23 cellular contexts compared by ENCODE assay signal in the genomic region with DNA sequence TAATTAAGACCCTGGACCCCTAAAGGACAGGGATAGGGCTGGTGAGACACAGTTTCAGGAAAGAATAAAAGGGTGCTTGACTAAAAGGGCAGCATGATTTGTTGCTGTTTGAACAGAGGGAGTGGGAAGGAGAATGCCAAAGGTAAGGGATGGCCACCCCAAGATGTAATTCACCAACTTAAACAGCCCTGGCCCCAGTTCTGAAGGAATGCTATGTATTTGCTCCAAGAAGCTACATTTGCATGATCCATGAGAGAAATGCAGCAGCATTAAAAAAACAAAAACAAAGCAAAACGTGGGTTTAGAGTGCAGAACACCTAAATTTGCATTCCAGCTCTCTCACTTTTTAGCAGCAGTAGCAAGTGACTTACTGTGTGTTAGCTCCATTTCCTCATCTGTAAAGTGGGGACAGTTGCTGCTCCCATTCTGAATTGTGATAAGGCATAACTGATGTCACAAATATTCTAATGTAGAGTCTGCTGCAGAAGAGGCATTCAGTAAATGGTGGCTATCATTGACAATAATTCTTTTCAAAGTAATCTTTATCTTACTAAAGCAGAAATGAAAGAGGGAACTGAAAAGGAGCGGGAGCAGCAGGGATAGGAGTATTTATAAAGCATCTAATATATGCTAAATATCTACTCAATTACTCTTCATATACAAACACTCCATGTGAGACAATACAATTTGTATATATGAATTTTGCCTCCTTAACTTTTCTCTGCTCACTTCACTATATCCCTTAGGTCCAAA.
"Had no signal": no experiment of that assay in that cellular context is flagged by ENCODE, and none has a peak within 500 bp of the region (broad histone marks: within the 10 kb centered on the region; RNA-seq: fewer than 3 reads in every experiment).

No MANE protein-coding gene starts in this region.

- H3K4me3 Mint-ChIP-seq: naive thymus-derived CD4-positive, alpha-beta T cell; nephron progenitor cell; stimulated activated memory B cell treated with anti-CD40 and anti-IgM and Interleukin-4, amounts not matched to agents 10 μg/mL and 1 μg/mL and 100 μg/mL, for 72 hours; stimulated activated naive CD8-positive, alpha-beta T cell treated with anti-CD3 and anti-CD28 coated beads, Interleukin-15, amount 100 ng/mL, for 72 hours had no signal

- H3K4me1 ChIP-seq: spleen, testis, tibial nerve, upper lobe of right lung, vagina had no signal

- H3K9me3 Mint-ChIP-seq: nephron progenitor cell; stimulated activated memory B cell treated with anti-CD40 and anti-IgM and Interleukin-4, amounts not matched to agents 10 μg/mL and 1 μg/mL and 100 μg/mL, for 72 hours had no signal

- H3K4me1 Mint-ChIP-seq: naive thymus-derived CD4-positive, alpha-beta T cell; stimulated activated memory B cell treated with anti-CD40 and anti-IgM and Interleukin-4, amounts not matched to agents 10 μg/mL and 1 μg/mL and 100 μg/mL, for 72 hours; stimulated activated naive CD8-positive, alpha-beta T cell treated with anti-CD3 and anti-CD28 coated beads, Interleukin-15, amount 100 ng/mL, for 72 hours had no signal

- H3K36me3 Mint-ChIP-seq: naive thymus-derived CD4-positive, alpha-beta T cell; stimulated activated memory B cell treated with anti-CD40 and anti-IgM and Interleukin-4, amounts not matched to agents 10 μg/mL and 1 μg/mL and 100 μg/mL, for 72 hours had no signal

- H3K27me3 ChIP-seq: esophagus muscularis mucosa, gastrocnemius medialis, heart right ventricle, spleen, testis, tibial nerve, upper lobe of right lung, vagina had no signal

- DNase-seq: effector memory CD4-positive, alpha-beta T cell; gastrocnemius medialis; heart right ventricle; hypothalamus; islet precursor cell; mammary epithelial cell; naive thymus-derived CD4-positive, alpha-beta T cell; nephron progenitor cell; posterior cingulate gyrus; spleen; stimulated activated CD4-positive, alpha-beta T cell treated with anti-CD3 and anti-CD28 coated beads, Interleukin-15, amount 100 ng/mL, for 24 hours; stimulated activated CD4-positive, alpha-beta T cell treated with anti-CD3 and anti-CD28 coated beads, Interleukin-1b, Interleukin-23, amount 100 ng/mL, for 48 hours; stimulated activated CD4-positive, alpha-beta T cell treated with anti-CD3 and anti-CD28 coated beads, Interleukin-4, amount 100 ng/mL, for 24 hours; stimulated activated naive CD8-positive, alpha-beta T cell treated with anti-CD3 and anti-CD28 coated beads, Interleukin-15, amount 100 ng/mL, for 72 hours; testis; upper lobe of right lung had no signal

- H3K36me3 ChIP-seq: esophagus muscularis mucosa, gastrocnemius medialis, heart right ventricle, spleen, tibial nerve, upper lobe of right lung, vagina had no signal

- H3K9me3 ChIP-seq: esophagus muscularis mucosa, gastrocnemius medialis, heart right ventricle, spleen, testis, tibial nerve, upper lobe of right lung, vagina had no signal

- H3K27me3 Mint-ChIP-seq: stimulated activated memory B cell treated with anti-CD40 and anti-IgM and Interleukin-4, amounts not matched to agents 10 μg/mL and 1 μg/mL and 100 μg/mL, for 72 hours; stimulated activated naive CD8-positive, alpha-beta T cell treated with anti-CD3 and anti-CD28 coated beads, Interleukin-15, amount 100 ng/mL, for 72 hours had no signal

- H3K27ac Mint-ChIP-seq: naive thymus-derived CD4-positive, alpha-beta T cell; nephron progenitor cell; stimulated activated memory B cell treated with anti-CD40 and anti-IgM and Interleukin-4, amounts not matched to agents 10 μg/mL and 1 μg/mL and 100 μg/mL, for 72 hours; stimulated activated naive CD8-positive, alpha-beta T cell treated with anti-CD3 and anti-CD28 coated beads, Interleukin-15, amount 100 ng/mL, for 72 hours had no signal

- ATAC-seq: left lobe of liver; naive thymus-derived CD4-positive, alpha-beta T cell; sciatic nerve; stimulated activated memory B cell treated with anti-CD40 and anti-IgM and Interleukin-4, amounts not matched to agents 10 μg/mL and 1 μg/mL and 100 μg/mL, for 72 hours; stimulated activated naive CD8-positive, alpha-beta T cell treated with anti-CD3 and anti-CD28 coated beads, Interleukin-15, amount 100 ng/mL, for 72 hours; upper lobe of right lung had no signal

- H3K4me3 ChIP-seq: esophagus muscularis mucosa, gastrocnemius medialis, heart right ventricle, spleen, testis, tibial nerve, upper lobe of right lung, vagina had no signal

- H3K27ac ChIP-seq: epithelial cell of prostate, gastrocnemius medialis, spleen, testis, tibial nerve, upper lobe of right lung, vagina had no signal
